ENCODE assay signal across 1 cellular context in the genomic region with DNA sequence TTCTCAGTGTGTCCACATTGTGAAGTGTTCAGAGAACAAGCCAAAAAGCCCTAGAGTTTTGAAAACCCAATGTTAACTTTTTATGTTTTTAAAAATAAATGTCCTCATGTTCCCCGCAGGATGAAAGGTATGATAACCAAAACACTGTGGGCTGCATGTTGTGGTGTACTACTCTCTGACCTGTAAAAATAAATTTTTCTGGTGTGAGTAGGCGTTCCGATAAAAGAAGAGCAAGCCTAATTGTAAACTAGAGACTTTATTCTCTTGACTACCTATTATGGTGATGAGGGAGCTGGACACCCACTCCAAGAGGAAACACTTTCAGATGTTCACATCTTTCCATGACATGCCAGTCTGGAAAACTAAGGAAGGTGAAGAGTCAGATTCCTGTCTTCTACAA.
TF ChIP-seq lines count a peak whose summit lies in the region.

No MANE protein-coding gene starts in this region.

TF ChIP-seq in IMR-90, 13 proteins besides CTCF, POLR2A, EP300 and RAD21 (continued from another document):
- TF ChIP-seq BHLHE40 (IDR thresholded peaks at IDR 0.05; ENCODE audit: low read depth, low read length) (no peak), NFE2L2 (IDR thresholded peaks at IDR 0.05; ENCODE audit: low read depth, low read length) (no peak), CEBPB (IDR thresholded peaks at IDR 0.05; ENCODE audit: low read depth, low read length) (no peak), MXI1 (IDR thresholded peaks at IDR 0.05; ENCODE audit: borderline replicate concordance, low read depth, low read length) (no peak)
